ENCODE assay signal across 8 cellular contexts in genomic region chr16:2512920-2513404, GRCh38. TPM values are rescaled to one million over a fixed set of nuclear protein-coding genes. Genes with fewer than 3 reads are reported as not detected.
DNase-seq lines count a peak whose midpoint lies in the region; ATAC-seq, FAIRE-seq and TF ChIP-seq lines count a peak whose summit lies in the region.

No MANE protein-coding gene starts in this region.

- H3K27ac Mint-ChIP-seq in astrocyte (ENCODE audit: unreplicated experiment) (peak overlapping the region; percentile 80), type B pancreatic cell (peak overlapping the region; percentile 90)

- peaks cover 36% of the 10 kb centered on the region for H4K20me1 ChIP-seq in astrocyte (ENCODE audit: insufficient read depth, low read length)

- peaks cover 39% of the 10 kb centered on the region for H3K79me2 ChIP-seq in astrocyte (ENCODE audit: insufficient read depth, low read length)

- H3K27ac ChIP-seq in KOPT-K1 (ENCODE audit: low read depth, low read length, poor library complexity, severe bottlenecking) (peak overlapping the region; percentile 98), astrocyte (ENCODE audit: low read depth, low read length) (no peak overlapping the region), left lung (peak overlapping the region; percentile 94 to 99)

- H3K27me3 ChIP-seq in astrocyte (ENCODE audit: insufficient read depth, low read length) (no peaks in the 10 kb centered on the region), left lung (no peaks in the 10 kb centered on the region)

- peak overlapping the region; percentile 55 for H3K4me3 ChIP-seq in astrocyte (ENCODE audit: insufficient read depth, low read depth, low read length)
- peak overlapping the region; percentile 81 to 97 for H3K4me3 ChIP-seq in left lung

- peaks cover 39% of the 10 kb centered on the region for H3K4me1 ChIP-seq in astrocyte (ENCODE audit: insufficient read depth, low read length)
- H3K4me1 ChIP-seq in left lung = peaks cover 30 to 86% of the 10 kb centered on the region in 2 donors

- intact Hi-C loops in left lung (cut with DNase I) = no loop called here

- H3K9me3 Mint-ChIP-seq in astrocyte (ENCODE audit: unreplicated experiment) (no peaks in the 10 kb centered on the region), type B pancreatic cell (no peaks in the 10 kb centered on the region)

- TF ChIP-seq CTCF in GM10266 (IDR thresholded peaks at IDR 0.05; ENCODE audit: control insufficient read depth, insufficient read depth, low read depth, missing control alignments) = peak; percentile 30
- TF ChIP-seq CTCF in astrocyte (IDR thresholded peaks at IDR 0.05; ENCODE audit: insufficient read depth, low read depth, low read length) = no peak
- no peak for TF ChIP-seq CTCF in left lung (IDR thresholded peaks at IDR 0.05)
- TF ChIP-seq CTCF in type B pancreatic cell (conservative IDR thresholded peaks at IDR 0.05) = peak; percentile 19

- H3K9me3 ChIP-seq in KOPT-K1 (ENCODE audit: insufficient read depth, low read length, poor library complexity, severe bottlenecking) (no peaks in the 10 kb centered on the region), astrocyte (ENCODE audit: insufficient read depth, low read depth, low read length) (no peaks in the 10 kb centered on the region), left lung (no peaks in the 10 kb centered on the region)

- H3K9ac ChIP-seq in astrocyte (ENCODE audit: low read length) = peak overlapping the region; percentile 95

- no peak for ATAC-seq in left lung
- ATAC-seq in HG02798 (IDR thresholded peaks at IDR 0.05; ENCODE audit: poor library complexity, unreplicated experiment) = no peak
- no peak for ATAC-seq in GM19467 (IDR thresholded peaks at IDR 0.05; ENCODE audit: unreplicated experiment)

- DNase-seq in GM10266 (ENCODE audit: extremely low spot score) (no peak), astrocyte (ENCODE audit: low read depth) (no peak), left lung (peak in 1 of 2 donors; percentile 68), type B pancreatic cell (ENCODE audit: extremely low spot score, unreplicated experiment) (no peak)
- no peak for DNase-seq in stimulated activated CD8-positive, alpha-beta memory T cell treated with anti-CD3 and anti-CD28 coated beads, Interleukin-4, amount 100 ng/mL, for 48 hours

- no peak for FAIRE-seq in astrocyte (lab: Jason Lieb, UNC)

- peaks cover 6% of the 10 kb centered on the region for H3K36me3 Mint-ChIP-seq in astrocyte (ENCODE audit: low read depth, unreplicated experiment)
- no peaks in the 10 kb centered on the region for H3K36me3 Mint-ChIP-seq in type B pancreatic cell

- H3K36me3 ChIP-seq in KOPT-K1 (ENCODE audit: insufficient read depth, low read length) = peaks cover 16% of the 10 kb centered on the region
- H3K36me3 ChIP-seq in astrocyte (ENCODE audit: insufficient read depth, low read length) = no peaks in the 10 kb centered on the region
- H3K36me3 ChIP-seq in left lung = peaks cover 0 to 10% of the 10 kb centered on the region in 2 donors

- peak overlapping the region; percentile 99 for H3K4me2 ChIP-seq in astrocyte (ENCODE audit: low read length)

- H3K4me1 Mint-ChIP-seq in astrocyte (ENCODE audit: low read depth, unreplicated experiment) = peaks cover 27% of the 10 kb centered on the region
- peaks cover 44% of the 10 kb centered on the region for H3K4me1 Mint-ChIP-seq in type B pancreatic cell (ENCODE audit: unreplicated experiment)

- H3K4me3 Mint-ChIP-seq in astrocyte (ENCODE audit: unreplicated experiment) (peak overlapping the region; percentile 82), type B pancreatic cell (peak overlapping the region; percentile 90)

- H3K27me3 Mint-ChIP-seq in astrocyte (ENCODE audit: low read depth, unreplicated experiment) (peaks cover 1% of the 10 kb centered on the region), type B pancreatic cell (no peaks in the 10 kb centered on the region)

- peak overlapping the region; percentile 89 for H2AFZ ChIP-seq in astrocyte (ENCODE audit: low read depth, low read length)

RNA-seq across cellular contexts. Expression of gene ATP6V0C, which starts 0.8 kb away (rescaled TPM):
- total RNA-seq in astrocyte (311 TPM in 2 replicates), left lung (100 to 1,000 TPM; 296 to 333 TPM), type B pancreatic cell (ENCODE audit: low replicate concordance) (155 and 223 TPM in 2 replicates)

RNA-seq across cellular contexts. Expression of gene AMDHD2, which starts 7.2 kb away (rescaled TPM):
- total RNA-seq in astrocyte (24.9 and 32.3 TPM in 2 replicates), left lung (10 to 100 TPM; 45.5 to 62.4 TPM), type B pancreatic cell (ENCODE audit: low replicate concordance) (46.1 and 61.8 TPM in 2 replicates)

RNA-seq across cellular contexts. Expression of gene CEMP1, which starts 18.2 kb away (rescaled TPM):
- not detected in 2 replicates for total RNA-seq in astrocyte
- 1 to 10 TPM in 1 of 2 donors, under 1 TPM in 1; 0.45 to 1.1 TPM for total RNA-seq in left lung
- 0.22 and 0.74 TPM in 2 replicates for total RNA-seq in type B pancreatic cell (ENCODE audit: low replicate concordance)

RNA-seq across cellular contexts. Expression of gene PDPK1, which starts 24.9 kb away (rescaled TPM):
- total RNA-seq in astrocyte = 48.1 and 50.5 TPM in 2 replicates
- 10 to 100 TPM; 56.4 to 64.8 TPM for total RNA-seq in left lung
- total RNA-seq in type B pancreatic cell (ENCODE audit: low replicate concordance) = 40.8 and 57.1 TPM in 2 replicates

RNA-seq across cellular contexts. Expression of gene TBC1D24, which starts 38.0 kb away (rescaled TPM):
- total RNA-seq in astrocyte (12.8 and 13.4 TPM in 2 replicates), left lung (10 to 100 TPM; 37.1 to 41.4 TPM), type B pancreatic cell (ENCODE audit: low replicate concordance) (15.6 and 22.1 TPM in 2 replicates)

Comparison
In these comparisons a context has a peak if more than half of its experiments do, and no peak if none do; other contexts are left out.
1. CTCF ChIP-seq: peak in GM10266 (single experiment) and type B pancreatic cell (single experiment); none in astrocyte (single experiment) and left lung (0 of 2).